In the genomic region with DNA sequence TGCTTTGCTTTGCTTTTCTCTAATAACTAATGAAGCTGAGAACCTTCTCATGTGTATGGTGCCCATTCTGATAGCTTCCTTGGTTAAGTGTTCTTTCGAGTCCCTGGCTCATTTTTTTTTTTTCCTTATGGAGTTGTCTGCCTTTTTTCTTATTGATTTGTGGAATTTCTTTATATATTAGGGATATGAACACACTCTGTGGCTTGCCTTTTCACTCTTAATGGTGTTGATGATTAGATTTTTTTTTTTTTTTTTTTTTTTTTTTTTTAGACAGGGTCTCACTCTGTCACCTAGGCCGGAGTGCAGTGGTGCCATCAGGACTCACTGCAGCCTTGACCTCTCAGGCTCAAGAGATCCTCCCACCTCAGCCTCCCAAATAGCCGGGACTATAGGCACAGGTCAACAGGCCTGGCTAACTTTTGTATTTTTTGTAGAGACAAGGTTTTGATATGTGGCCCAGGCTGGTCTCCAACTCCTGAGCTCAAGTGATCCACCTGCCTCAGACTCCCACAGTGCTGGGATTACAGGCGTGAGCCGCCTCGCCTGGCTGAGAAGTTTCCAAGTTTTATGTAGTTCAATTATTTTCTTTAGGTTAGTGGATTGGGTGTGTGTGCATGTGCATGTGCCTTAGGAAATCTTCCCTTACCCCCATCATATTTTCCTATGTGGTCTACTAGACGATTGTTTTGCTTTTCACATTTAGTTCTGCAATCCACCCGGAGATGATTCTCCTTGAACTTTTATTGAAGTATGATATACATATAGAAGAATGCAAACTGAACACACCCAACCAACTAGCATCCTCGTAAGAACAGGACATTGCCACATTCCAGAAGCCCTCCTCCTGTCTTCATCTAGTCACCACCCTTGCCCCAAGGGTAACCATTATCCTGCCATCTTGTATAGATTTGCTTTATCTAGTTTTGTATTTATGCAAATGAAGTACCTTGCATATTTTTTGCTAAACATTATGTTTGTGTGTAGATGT, we compare ENCODE assay signal across 9 cellular contexts. TPM values are rescaled to one million over a fixed set of nuclear protein-coding genes. Genes with fewer than 3 reads are reported as not detected.
DNase-seq lines count a peak whose midpoint lies in the region; ATAC-seq and TF ChIP-seq lines count a peak whose summit lies in the region.
"Had no signal": no experiment of that assay in that cellular context is flagged by ENCODE, and none has a peak within 500 bp of the region (broad histone marks: within the 10 kb centered on the region; RNA-seq: fewer than 3 reads in every experiment).

No MANE protein-coding gene starts in this region.

- TF ChIP-seq CTCF in MCF 10A (IDR thresholded peaks at IDR 0.05; ENCODE audit: unreplicated experiment): no peak
- no peak for TF ChIP-seq CTCF in breast epithelium (IDR thresholded peaks at IDR 0.05)
- no peak for TF ChIP-seq CTCF in activated B cell treated with CpG ODN at 0.5 μM for 24 hours (IDR thresholded peaks at IDR 0.05)
- no peak for TF ChIP-seq CTCF in glutamatergic neuron (IDR thresholded peaks at IDR 0.05; ENCODE audit: partially characterized antibody, unreplicated experiment)
- TF ChIP-seq CTCF in prostate gland (IDR thresholded peaks at IDR 0.05): no peak

- no TSS peak for BruUV-seq in MCF 10A (replicated peaks; lab: Mats Ljungman, UMichigan)

- H3K27me3 Mint-ChIP-seq in MCF 10A (ENCODE audit: insufficient read depth, unreplicated experiment): no peaks in the 10 kb centered on the region
- no peaks in the 10 kb centered on the region for H3K27me3 Mint-ChIP-seq in activated B cell treated with CpG ODN at 0.5 μM for 24 hours
- H3K27me3 Mint-ChIP-seq in glutamatergic neuron (ENCODE audit: unreplicated experiment): peaks cover 6% of the 10 kb centered on the region

- H3K4me3 ChIP-seq in breast epithelium: peak overlapping the region in 1 of 3 donors; percentile 93
- H3K4me3 ChIP-seq in subcutaneous abdominal adipose tissue (ENCODE audit: low read depth in 1 of 5, low read length in 5 of 5): peak overlapping the region in 3 of 5 donors; percentile 96 to 99 (median 98)
- H3K4me3 ChIP-seq in prostate gland: no peak overlapping the region

- H3K4me1 Mint-ChIP-seq in MCF 10A (ENCODE audit: insufficient read depth, unreplicated experiment) (peaks cover 22% of the 10 kb centered on the region), activated B cell treated with CpG ODN at 0.5 μM for 24 hours (peaks cover 33% of the 10 kb centered on the region), glutamatergic neuron (ENCODE audit: low read depth, unreplicated experiment) (peaks cover 14% of the 10 kb centered on the region)

- ATAC-seq in activated B cell treated with CpG ODN at 0.5 μM for 24 hours (ENCODE audit: low read depth) (no peak), HG03095 (IDR thresholded peaks at IDR 0.05; ENCODE audit: unreplicated experiment) (no peak), GM21367 (IDR thresholded peaks at IDR 0.05; ENCODE audit: unreplicated experiment) (no peak)

- H3K36me3 Mint-ChIP-seq in MCF 10A (ENCODE audit: insufficient read depth, unreplicated experiment) (peaks cover 18% of the 10 kb centered on the region), activated B cell treated with CpG ODN at 0.5 μM for 24 hours (ENCODE audit: low read depth) (peaks cover 28% of the 10 kb centered on the region), glutamatergic neuron (ENCODE audit: unreplicated experiment) (no peaks in the 10 kb centered on the region)

- H3K9ac ChIP-seq in subcutaneous abdominal adipose tissue (ENCODE audit: low read length in 5 of 5): peak overlapping the region in 1 of 5 donors; percentile 96

- 86% methylated on average over 9 of the region's 9 CpGs for WGBS in prostate gland

- H3K4me1 ChIP-seq in breast epithelium: peaks cover 0 to 15% of the 10 kb centered on the region in 2 donors
- H3K4me1 ChIP-seq in subcutaneous abdominal adipose tissue (ENCODE audit: control insufficient read depth in 5 of 5, insufficient read depth in 5 of 5, low read length in 5 of 5): peaks cover 7 to 27% (median 25%) of the 10 kb centered on the region in 5 donors
- no peaks in the 10 kb centered on the region for H3K4me1 ChIP-seq in prostate gland (replicated peaks)

- H3K9me3 ChIP-seq in breast epithelium (no peaks in the 10 kb centered on the region), subcutaneous abdominal adipose tissue (ENCODE audit: control insufficient read depth in 5 of 5, low read length in 5 of 5) (no peaks in the 10 kb centered on the region), prostate gland (no peaks in the 10 kb centered on the region)

- H3K36me3 ChIP-seq in breast epithelium: no peaks in the 10 kb centered on the region
- H3K36me3 ChIP-seq in subcutaneous abdominal adipose tissue (ENCODE audit: control insufficient read depth in 5 of 5, insufficient read depth in 5 of 5, low read length in 5 of 5): peaks cover 0 to 4% (median 0%) of the 10 kb centered on the region in 5 donors
- H3K36me3 ChIP-seq in prostate gland: no peaks in the 10 kb centered on the region

- DNase-seq in MCF 10A (ENCODE audit: unreplicated experiment) (peak; percentile 40), breast epithelium (ENCODE audit: low spot score in 2 of 2) (no peak), activated B cell treated with CpG ODN at 0.5 μM for 24 hours (no peak), glutamatergic neuron (no peak), prostate gland (ENCODE audit: low spot score) (no peak)
- DNase-seq: activated gamma-delta T cell had no signal

- H3K9me3 Mint-ChIP-seq in MCF 10A (ENCODE audit: unreplicated experiment) (no peaks in the 10 kb centered on the region), activated B cell treated with CpG ODN at 0.5 μM for 24 hours (no peaks in the 10 kb centered on the region), glutamatergic neuron (ENCODE audit: unreplicated experiment) (no peaks in the 10 kb centered on the region)

- POLR2A ChIA-PET in MCF 10A (lab: Yijun Ruan, JAX): interaction anchor here (0.5 to 5.7 kb wide), 13 partner anchors 11 to 694 kb away, joined by 3 to 102 read pairs (median 4); a partner anchor contains a TSS
- POLR2A ChIA-PET in activated B cell treated with CpG ODN at 0.5 μM for 24 hours (lab: Charles Lee): interaction anchor here (2.6 to 3.0 kb wide), 3 partner anchors 12 to 357 kb away, joined by 21 to 29 read pairs (median 25); a partner anchor contains a TSS

- H3K27ac ChIP-seq in breast epithelium (no peak overlapping the region), subcutaneous abdominal adipose tissue (ENCODE audit: low read depth, low read length) (no peak overlapping the region), prostate gland (no peak overlapping the region)

- CTCF ChIA-PET in MCF 10A (lab: Yijun Ruan, JAX): interaction anchor here (0.9 to 21.3 kb wide), 4 partner anchors 52 to 362 kb away, joined by 3 to 320 read pairs (median 4); no protein-coding TSS in a partner anchor
- CTCF ChIA-PET in activated B cell treated with CpG ODN at 0.5 μM for 24 hours (lab: Charles Lee): interaction anchor here (1.1 to 1.5 kb wide), 2 partner anchors 205 to 343 kb away, joined by 3 to 11 read pairs; no protein-coding TSS in a partner anchor

- peak overlapping the region; percentile 79 for H3K4me3 Mint-ChIP-seq in MCF 10A (ENCODE audit: unreplicated experiment)
- H3K4me3 Mint-ChIP-seq in activated B cell treated with CpG ODN at 0.5 μM for 24 hours: peak overlapping the region; percentile 11
- peak overlapping the region; percentile 91 for H3K4me3 Mint-ChIP-seq in glutamatergic neuron (ENCODE audit: unreplicated experiment)

- H3K27me3 ChIP-seq in breast epithelium (no peaks in the 10 kb centered on the region), subcutaneous abdominal adipose tissue (ENCODE audit: control insufficient read depth in 5 of 5, insufficient read depth in 4 of 5, low read length in 5 of 5) (no peaks in the 10 kb centered on the region), prostate gland (replicated peaks; ENCODE audit: insufficient read depth) (no peaks in the 10 kb centered on the region)

- H3K27ac Mint-ChIP-seq in MCF 10A (ENCODE audit: low read depth, unreplicated experiment) (peak overlapping the region; percentile 49), activated B cell treated with CpG ODN at 0.5 μM for 24 hours (no peak overlapping the region), glutamatergic neuron (ENCODE audit: unreplicated experiment) (no peak overlapping the region)

- intact Hi-C loops in MCF 10A (cut with micrococcal nuclease) (loop anchor here (5.0 to 10.0 kb wide), 2 partner anchors 206 to 428 kb away; a partner anchor contains a TSS), breast epithelium (cut with DNase I; ENCODE audit: low total_unique reads) (no loop called here), activated B cell treated with CpG ODN at 0.5 μM for 24 hours (cut with micrococcal nuclease) (loop anchor here (10.0 kb wide), 1 partner anchor 1372 kb away; no protein-coding TSS in a partner anchor), prostate gland (cut with DNase I) (no loop called here)

- TF ChIP-seq POLR2A in breast epithelium (IDR thresholded peaks at IDR 0.05) (no peak), prostate gland (IDR thresholded peaks at IDR 0.05) (no peak)

RNA-seq across cellular contexts. Expression of a gene that starts 1.7 kb away (rescaled TPM):
- total RNA-seq in MCF 10A (2022) (99.4 and 99.5 TPM in 2 replicates), breast epithelium (10 to 100 TPM; 26.4 to 51.1 (median 44.3) TPM), activated B cell treated with CpG ODN at 0.5 μM for 24 hours (119 and 122 TPM in 2 replicates), glutamatergic neuron (ENCODE audit: unreplicated experiment) (73.5 TPM), prostate gland (10 to 100 TPM; 23.6 to 55.3 TPM)

RNA-seq across cellular contexts. Expression of a gene that starts 19.4 kb away (rescaled TPM):
- 145 and 187 TPM in 2 replicates for total RNA-seq in MCF 10A (2022)
- 10 to 100 TPM; 56.1 to 76.8 (median 76.4) TPM for total RNA-seq in breast epithelium
- 23.7 and 24.5 TPM in 2 replicates for total RNA-seq in activated B cell treated with CpG ODN at 0.5 μM for 24 hours
- total RNA-seq in glutamatergic neuron (ENCODE audit: unreplicated experiment): 46.9 TPM
- 100 to 1,000 TPM in 1 of 2 donors, 10 to 100 TPM in 1; 66.9 to 100 TPM for total RNA-seq in prostate gland

RNA-seq across cellular contexts. Expression of a gene that starts 44.9 kb away (rescaled TPM):
- total RNA-seq in MCF 10A (2022) (24.3 and 29.8 TPM in 2 replicates), breast epithelium (10 to 100 TPM; 22.6 to 36.7 (median 33.4) TPM), activated B cell treated with CpG ODN at 0.5 μM for 24 hours (16.5 and 20.4 TPM in 2 replicates), glutamatergic neuron (ENCODE audit: unreplicated experiment) (38.2 TPM), prostate gland (10 to 100 TPM; 30.4 to 46.4 TPM)

Comparison
In these comparisons a context has a peak if more than half of its experiments do, and no peak if none do; other contexts are left out.
1. intact Hi-C loops: an anchor here in MCF 10A (5.0 to 10.0 kb wide) and activated B cell treated with CpG ODN at 0.5 μM for 24 hours (10.0 kb wide); none called in breast epithelium and prostate gland.
2. H3K4me3 Mint-ChIP-seq: peak in every context shown above with its lines; median percentile 91 in glutamatergic neuron; 79 in MCF 10A; 11 in activated B cell treated with CpG ODN at 0.5 μM for 24 hours.
3. H3K4me3 ChIP-seq: peak in subcutaneous abdominal adipose tissue (3 of 5); none in prostate gland (0 of 2).